8 cellular contexts compared by ENCODE assay signal in the genomic region with DNA sequence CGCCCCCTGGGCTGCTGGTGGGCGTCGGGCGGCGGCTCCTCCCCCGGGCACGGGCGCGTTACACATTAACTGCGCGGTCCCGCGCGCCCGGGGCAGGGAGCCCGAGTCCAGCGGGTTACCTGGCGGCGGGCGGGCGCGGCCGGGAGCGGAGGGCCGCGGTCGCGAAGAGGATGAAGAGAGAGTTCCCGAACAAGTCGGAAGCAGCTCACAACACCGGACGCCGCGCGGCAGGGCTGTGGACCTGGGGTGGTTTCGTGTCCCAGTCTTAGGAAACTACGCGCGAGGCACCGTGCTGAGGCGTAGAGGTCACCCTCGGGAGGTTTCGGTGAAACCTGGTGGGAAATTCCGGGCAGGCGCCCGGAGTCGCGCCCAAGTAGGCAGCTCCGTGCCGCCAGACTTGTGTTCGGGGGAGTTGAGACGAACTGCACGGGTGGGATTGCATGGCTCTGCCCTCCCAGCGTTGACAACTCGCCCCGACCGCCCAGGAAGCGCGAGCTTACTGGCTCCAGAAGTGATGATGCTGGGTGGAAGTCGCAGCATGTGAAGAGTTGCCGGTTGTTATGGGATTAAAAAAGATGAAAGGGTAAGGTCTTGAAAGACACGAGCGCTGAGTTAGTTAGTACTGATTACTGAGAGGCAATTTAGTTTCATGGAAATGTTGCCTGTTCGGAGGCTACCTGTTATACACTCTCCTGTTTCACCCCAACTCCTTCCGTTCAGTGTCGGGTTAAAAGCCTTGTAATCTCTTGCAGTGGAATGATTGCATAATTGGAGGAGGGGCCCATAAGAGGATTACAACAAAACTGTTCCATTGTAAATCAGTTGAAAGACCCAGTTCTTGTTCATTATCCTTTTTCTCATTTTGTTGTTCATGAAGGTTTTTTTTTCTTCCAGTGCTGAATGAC. TPM values are rescaled to one million over a fixed set of nuclear protein-coding genes. Genes with fewer than 3 reads are reported as not detected.
DNase-seq lines count a peak whose midpoint lies in the region; ATAC-seq and TF ChIP-seq lines count a peak whose summit lies in the region.

No MANE protein-coding gene starts in this region.

- BruUV-seq in HCT116 (replicated peaks; lab: Mats Ljungman, UMichigan): no TSS peak

- peak overlapping the region; percentile 90 for H3K4me2 ChIP-seq in HCT116 (ENCODE audit: low read length)

- TF ChIP-seq RAD21 in HCT116 (IDR thresholded peaks at IDR 0.05; ENCODE audit: low read depth): no peak

- peak overlapping the region; percentile 69 to 81 for H3K4me3 ChIP-seq in HCT116 (replicated peaks in 1 of 2; ENCODE audit: low read depth in 1 of 2, low read length in 2 of 2)
- peak overlapping the region; percentile 63 for H3K4me3 ChIP-seq in MG63
- peak overlapping the region; percentile 79 for H3K4me3 ChIP-seq in upper lobe of right lung

- peak; percentile 36 for ATAC-seq in HCT116
- peak; percentile 42 for ATAC-seq in activated naive CD8-positive, alpha-beta T cell treated with anti-CD3 and anti-CD28 coated beads, Interleukin-2, amount 10 ng/mL, durations not matched to agents 7 days and 5 days (ENCODE audit: low read depth)
- ATAC-seq in left cardiac atrium: peak; percentile 32 to 41
- ATAC-seq in upper lobe of right lung: peak; percentile 69

- peaks cover 26% of the 10 kb centered on the region for H3K79me2 ChIP-seq in HCT116 (ENCODE audit: insufficient read depth, low read length)

- peaks cover 13% of the 10 kb centered on the region for H3K27me3 Mint-ChIP-seq in activated naive CD8-positive, alpha-beta T cell treated with anti-CD3 and anti-CD28 coated beads, Interleukin-2, amount 10 ng/mL, durations not matched to agents 7 days and 5 days

- CTCF ChIA-PET in HCT116 (lab: Charles Lee): no interaction called here

- peak overlapping the region; percentile 66 for H3K9ac ChIP-seq in HCT116 (ENCODE audit: low read length)

- RAD21 ChIA-PET in HCT116 (lab: Charles Lee; ENCODE audit: low non-redundant PET in 1 of 2, low total read pairs in 2 of 2, uncharacterized antibody in 2 of 2, unreplicated experiment in 2 of 2): no interaction called here

- H3K36me3 ChIP-seq in HCT116 (ENCODE audit: control insufficient read depth in 1 of 2, insufficient read depth in 2 of 2, low read length in 2 of 2): no peaks in the 10 kb centered on the region
- H3K36me3 ChIP-seq in MG63: no peaks in the 10 kb centered on the region
- no peaks in the 10 kb centered on the region for H3K36me3 ChIP-seq in upper lobe of right lung

- H3K9me3 Mint-ChIP-seq in activated naive CD8-positive, alpha-beta T cell treated with anti-CD3 and anti-CD28 coated beads, Interleukin-2, amount 10 ng/mL, durations not matched to agents 7 days and 5 days: no peaks in the 10 kb centered on the region

- peak; percentile 20 for DNase-seq in GDM1 (lab: John Stamatoyannopoulos, UW)
- DNase-seq in HCT116 (ENCODE audit: low read depth, low spot score): peak; percentile 4
- peak; percentile 16 for DNase-seq in MG63
- peak; percentile 27 for DNase-seq in SKM-1 (lab: John Stamatoyannopoulos, UW; ENCODE audit: unreplicated experiment)
- DNase-seq in activated naive CD8-positive, alpha-beta T cell treated with anti-CD3 and anti-CD28 coated beads, Interleukin-2, amount 10 ng/mL, durations not matched to agents 7 days and 5 days: peak; percentile 71
- peak; percentile 51 for DNase-seq in left cardiac atrium
- peak; percentile 21 to 90 (median 36) for DNase-seq in posterior cingulate gyrus
- DNase-seq in upper lobe of right lung: peak; percentile 85

- H3K27ac Mint-ChIP-seq in activated naive CD8-positive, alpha-beta T cell treated with anti-CD3 and anti-CD28 coated beads, Interleukin-2, amount 10 ng/mL, durations not matched to agents 7 days and 5 days: peak overlapping the region; percentile 65

- peaks cover 24% of the 10 kb centered on the region for H3K4me1 Mint-ChIP-seq in activated naive CD8-positive, alpha-beta T cell treated with anti-CD3 and anti-CD28 coated beads, Interleukin-2, amount 10 ng/mL, durations not matched to agents 7 days and 5 days

- peak overlapping the region; percentile 64 for H2AFZ ChIP-seq in HCT116 (ENCODE audit: low read depth, low read length, poor library complexity, severe bottlenecking)

- H3K36me3 Mint-ChIP-seq in activated naive CD8-positive, alpha-beta T cell treated with anti-CD3 and anti-CD28 coated beads, Interleukin-2, amount 10 ng/mL, durations not matched to agents 7 days and 5 days: no peaks in the 10 kb centered on the region

- intact Hi-C loops in HCT116 (cut with micrococcal nuclease): loop anchor here (2.0 to 5.0 kb wide), 2 partner anchors 72 to 269 kb away; a partner anchor contains a TSS
- intact Hi-C loops in left cardiac atrium (cut with DNase I): no loop called here
- intact Hi-C loops in posterior cingulate gyrus (cut with DNase I): loop anchor here (10.0 kb wide), 1 partner anchor 95 kb away; no protein-coding TSS in a partner anchor
- intact Hi-C loops in upper lobe of right lung (cut with DNase I): no loop called here

- TF ChIP-seq CTCF in HCT116 (IDR thresholded peaks at IDR 0.05 in 2 of 3, conservative IDR thresholded peaks at IDR 0.05 in 1 of 3; ENCODE audit: borderline replicate concordance in 1 of 3, insufficient read depth in 1 of 3, low read depth in 2 of 3, low read length in 2 of 3) (no peak), upper lobe of right lung (IDR thresholded peaks at IDR 0.05) (no peak)

- H3K27me3 ChIP-seq in HCT116 (ENCODE audit: insufficient read depth, low read length) (no peaks in the 10 kb centered on the region), MG63 (peaks cover 32% of the 10 kb centered on the region), upper lobe of right lung (no peaks in the 10 kb centered on the region)

- no peaks in the 10 kb centered on the region for H3K9me2 ChIP-seq in HCT116 (ENCODE audit: insufficient read depth)

- POLR2A ChIA-PET in HCT116 (lab: Charles Lee): no interaction called here
- POLR2A ChIA-PET in activated naive CD8-positive, alpha-beta T cell treated with anti-CD3 and anti-CD28 coated beads, Interleukin-2, amount 10 ng/mL, durations not matched to agents 7 days and 5 days (lab: Charles Lee): interaction anchor here (1.0 to 1.2 kb wide), 3 partner anchors 10 to 379 kb away, joined by 3 read pairs; no protein-coding TSS in a partner anchor

- H3K27ac ChIP-seq in HCT116 (ENCODE audit: low read depth, low read length): peak overlapping the region; percentile 82
- H3K27ac ChIP-seq in upper lobe of right lung: peak overlapping the region; percentile 85

- H3K4me1 ChIP-seq in HCT116 (ENCODE audit: control insufficient read depth in 1 of 2, insufficient read depth in 2 of 2, low read length in 2 of 2) (peaks cover 7 to 14% of the 10 kb centered on the region in 2 experiments; a peak in 3 of 4 replicates), upper lobe of right lung (peaks cover 7% of the 10 kb centered on the region)

- no peaks in the 10 kb centered on the region for H4K20me1 ChIP-seq in HCT116 (ENCODE audit: insufficient read depth)

- H3K9me3 ChIP-seq in HCT116 (ENCODE audit: control insufficient read depth in 1 of 2, insufficient read depth in 1 of 2, low read depth in 1 of 2, low read length in 2 of 2): no peaks in the 10 kb centered on the region
- no peaks in the 10 kb centered on the region for H3K9me3 ChIP-seq in MG63
- H3K9me3 ChIP-seq in upper lobe of right lung: no peaks in the 10 kb centered on the region

- H3K4me3 Mint-ChIP-seq in activated naive CD8-positive, alpha-beta T cell treated with anti-CD3 and anti-CD28 coated beads, Interleukin-2, amount 10 ng/mL, durations not matched to agents 7 days and 5 days: peak overlapping the region; percentile 81

- no peak for TF ChIP-seq POLR2A in HCT116 (IDR thresholded peaks at IDR 0.05; ENCODE audit: borderline replicate concordance, extremely low read depth, insufficient read depth, insufficient read length)

TF ChIP-seq in HCT116, 20 proteins besides CTCF, POLR2A, EP300 and RAD21:
- TF ChIP-seq, protein P1, sequence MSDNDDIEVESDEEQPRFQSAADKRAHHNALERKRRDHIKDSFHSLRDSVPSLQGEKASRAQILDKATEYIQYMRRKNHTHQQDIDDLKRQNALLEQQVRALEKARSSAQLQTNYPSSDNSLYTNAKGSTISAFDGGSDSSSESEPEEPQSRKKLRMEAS (IDR thresholded peaks at IDR 0.05): 0 out of 2 replicates have a peak, but pooled peaks have one; percentile 22
- TF ChIP-seq ZFX (IDR thresholded peaks at IDR 0.05): peak; percentile 2; the same call in 1 of the 2 replicates
- peak; percentile 45 for TF ChIP-seq TCF7L2 (IDR thresholded peaks at IDR 0.05; ENCODE audit: borderline replicate concordance, extremely low read depth, insufficient read depth, insufficient read length)
- TF ChIP-seq YY1 (IDR thresholded peaks at IDR 0.05; ENCODE audit: extremely low read depth, insufficient replicate concordance, low read depth, low read length): no peak
- peak; percentile 64; the same call in 1 of the 2 replicates for TF ChIP-seq SIN3A (IDR thresholded peaks at IDR 0.05; ENCODE audit: low read depth)
- peak; percentile 81 for TF ChIP-seq CEBPB (IDR thresholded peaks at IDR 0.05; ENCODE audit: low read depth)

RNA-seq across cellular contexts. Expression of a gene that starts 0.9 kb away (rescaled TPM):
- total RNA-seq in HCT116 (2021; ENCODE audit: unreplicated experiment): 31.3 TPM
- polyA plus RNA-seq in HCT116 (2012): 15.4 and 19.4 TPM in 2 replicates
- 9.9 and 53.5 TPM in 2 replicates for total RNA-seq in MG63 (2014; rRNA removed; shearing (Covaris generic); ENCODE audit: low replicate concordance)
- 10 to 100 TPM; 27.0 to 27.2 TPM for total RNA-seq in activated naive CD8-positive, alpha-beta T cell treated with anti-CD3 and anti-CD28 coated beads, Interleukin-2, amount 10 ng/mL, durations not matched to agents 7 days and 5 days
- total RNA-seq in left cardiac atrium: 10 to 100 TPM; 16.2 to 26.0 TPM
- 29.6 TPM for total RNA-seq in upper lobe of right lung

RNA-seq across cellular contexts. Expression of a gene that starts 40.4 kb away (rescaled TPM):
- total RNA-seq in HCT116 (2021; ENCODE audit: unreplicated experiment) (0.54 TPM), left cardiac atrium (under 1 TPM in 1 of 2 donors, not detected in 1; 0.29 TPM), upper lobe of right lung (not detected)
- polyA plus RNA-seq in HCT116 (2012): 0.05 TPM in 2 replicates
- total RNA-seq in MG63 (2014; rRNA removed; shearing (Covaris generic); ENCODE audit: low replicate concordance): 0.59 TPM in 1 of 2 replicates, not detected in the other
- not detected for total RNA-seq in activated naive CD8-positive, alpha-beta T cell treated with anti-CD3 and anti-CD28 coated beads, Interleukin-2, amount 10 ng/mL, durations not matched to agents 7 days and 5 days

Comparison
In these comparisons a context has a peak if more than half of its experiments do, and no peak if none do; other contexts are left out.
1. Peak in every context shown above with its lines: DNase-seq, ATAC-seq, H3K4me3 ChIP-seq and H3K27ac ChIP-seq.
2. DNase-seq: peak in every context shown above with its lines; median percentile 85 in upper lobe of right lung; 71 in activated naive CD8-positive, alpha-beta T cell treated with anti-CD3 and anti-CD28 coated beads, Interleukin-2, amount 10 ng/mL, durations not matched to agents 7 days and 5 days; 51 in left cardiac atrium; 36 in posterior cingulate gyrus; 27 in SKM-1; 20 in GDM1; 16 in MG63; 4 in HCT116.
3. intact Hi-C loops: an anchor here in HCT116 (2.0 to 5.0 kb wide) and posterior cingulate gyrus (10.0 kb wide); none called in left cardiac atrium and upper lobe of right lung.